Comparison of ENCODE assay signal across 18 cellular contexts in the genomic region with DNA sequence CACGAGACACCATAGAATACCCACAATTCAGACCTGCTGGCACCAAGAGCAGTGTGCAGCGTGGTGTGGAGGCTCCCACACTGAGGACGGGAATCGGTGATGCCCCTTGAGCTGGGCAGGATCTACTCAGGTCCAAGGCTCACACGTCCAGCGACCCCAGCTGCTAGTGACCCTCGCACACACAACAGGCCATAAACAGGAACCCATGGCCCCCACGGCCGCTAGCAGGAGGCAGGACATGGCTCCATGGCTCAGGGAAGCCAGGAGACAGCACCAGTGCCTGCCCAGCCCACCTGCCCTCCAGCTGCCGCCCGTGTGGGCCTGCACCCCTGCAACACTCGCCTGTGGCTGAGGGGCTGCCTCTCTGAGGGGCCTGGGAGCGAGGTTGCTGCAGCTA.
"Had no signal": no experiment of that assay in that cellular context is flagged by ENCODE, and none has a peak within 500 bp of the region (broad histone marks: within the 10 kb centered on the region; RNA-seq: fewer than 3 reads in every experiment).

No MANE protein-coding gene starts in this region.

- H3K27ac ChIP-seq: brain microvascular endothelial cell, esophagus squamous epithelium, tibial nerve, WERI-Rb-1 had no signal

- H3K9me3 Mint-ChIP-seq: activated CD4-positive, alpha-beta memory T cell treated with anti-CD3 and anti-CD28 coated beads for 36 hours; activated naive CD8-positive, alpha-beta T cell treated with anti-CD3 and anti-CD28 coated beads for 36 hours; activated T-helper 1 cell treated with anti-CD3 and anti-CD28 coated beads, Interleukin-12 subunit alpha, Interleukin-12 subunit beta, Interleukin-2, Interleukin-4 antibody, amounts not matched to agents 30 ng/mL and 10 ng/mL and 1 ng/mL, durations not matched to agents 14 hours and 24 hours and 36 hours; neural crest cell had no signal

- H3K36me3 ChIP-seq: brain microvascular endothelial cell, esophagus squamous epithelium, tibial nerve, WERI-Rb-1 had no signal

- H3K4me1 ChIP-seq: tibial nerve had no signal

- H3K4me3 Mint-ChIP-seq: activated CD4-positive, alpha-beta memory T cell treated with anti-CD3 and anti-CD28 coated beads for 36 hours; activated CD4-positive, alpha-beta T cell treated with anti-CD3 and anti-CD28 coated beads for 36 hours; activated naive CD8-positive, alpha-beta T cell treated with anti-CD3 and anti-CD28 coated beads for 36 hours; activated T-helper 1 cell treated with anti-CD3 and anti-CD28 coated beads, Interleukin-12 subunit alpha, Interleukin-12 subunit beta, Interleukin-2, Interleukin-4 antibody, amounts not matched to agents 30 ng/mL and 10 ng/mL and 1 ng/mL, durations not matched to agents 14 hours and 24 hours and 36 hours; neural crest cell; T-helper 17 cell had no signal

- H3K4me3 ChIP-seq: esophagus squamous epithelium, tibial nerve had no signal

- H3K36me3 Mint-ChIP-seq: activated CD4-positive, alpha-beta memory T cell treated with anti-CD3 and anti-CD28 coated beads for 36 hours; activated naive CD8-positive, alpha-beta T cell treated with anti-CD3 and anti-CD28 coated beads for 36 hours had no signal

- H3K27ac Mint-ChIP-seq: activated CD4-positive, alpha-beta memory T cell treated with anti-CD3 and anti-CD28 coated beads for 36 hours; activated CD4-positive, alpha-beta T cell treated with anti-CD3 and anti-CD28 coated beads for 36 hours; activated naive CD8-positive, alpha-beta T cell treated with anti-CD3 and anti-CD28 coated beads for 36 hours; activated T-helper 1 cell treated with anti-CD3 and anti-CD28 coated beads, Interleukin-12 subunit alpha, Interleukin-12 subunit beta, Interleukin-2, Interleukin-4 antibody, amounts not matched to agents 30 ng/mL and 10 ng/mL and 1 ng/mL, durations not matched to agents 14 hours and 24 hours and 36 hours; T-helper 17 cell had no signal

- ATAC-seq: activated CD4-positive, alpha-beta T cell treated with anti-CD3 and anti-CD28 coated beads for 36 hours; left ventricle myocardium superior; T-helper 17 cell had no signal

- H3K4me1 Mint-ChIP-seq: activated CD4-positive, alpha-beta T cell treated with anti-CD3 and anti-CD28 coated beads for 36 hours; activated naive CD8-positive, alpha-beta T cell treated with anti-CD3 and anti-CD28 coated beads for 36 hours; neural crest cell had no signal

- DNase-seq: activated CD4-positive, alpha-beta T cell treated with anti-CD3 and anti-CD28 coated beads for 36 hours; activated naive CD8-positive, alpha-beta T cell treated with anti-CD3 and anti-CD28 coated beads for 36 hours; amygdala; brain microvascular endothelial cell; cortex of kidney; effector CD4-positive, alpha-beta T cell; esophagus squamous epithelium; hypothalamus; kidney glomerular epithelial cell; left ventricle myocardium superior; mesenchymal stem cell; stimulated activated CD4-positive, alpha-beta T cell treated with anti-CD3 and anti-CD28 coated beads, Interleukin-1b, Interleukin-23, amount 100 ng/mL, for 48 hours; T-helper 17 cell had no signal
